9 cellular contexts compared by ENCODE assay signal in the genomic region with DNA sequence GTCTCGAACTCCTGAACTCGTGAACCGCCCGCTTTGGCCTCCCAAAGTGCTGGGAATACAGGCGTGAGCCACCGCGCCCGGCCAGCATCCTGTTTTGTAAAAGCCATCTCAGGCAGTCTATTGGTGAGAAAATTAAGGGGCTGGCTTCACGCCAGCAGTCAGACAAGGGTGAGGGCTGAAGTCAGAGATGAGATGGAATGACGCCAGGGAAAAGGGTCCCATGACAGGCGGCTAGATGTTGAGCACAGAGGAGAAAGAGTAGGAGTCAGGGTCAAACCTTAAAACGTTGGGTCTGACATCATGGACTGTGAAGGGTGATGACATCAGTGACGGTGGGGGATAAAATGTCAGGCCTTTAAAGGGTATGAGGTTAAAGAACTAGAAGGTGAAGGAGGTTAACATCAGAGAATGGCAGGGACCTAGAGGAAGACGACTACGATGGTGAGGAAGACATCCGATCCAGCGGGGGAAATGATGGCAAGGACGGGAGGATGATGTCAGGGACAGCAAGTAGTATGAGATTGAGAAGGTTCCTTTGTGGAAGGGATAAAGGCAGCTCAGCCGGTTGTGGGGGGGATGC. TPM values are rescaled to one million over a fixed set of nuclear protein-coding genes. Genes with fewer than 3 reads are reported as not detected.
DNase-seq lines count a peak whose midpoint lies in the region; FAIRE-seq and TF ChIP-seq lines count a peak whose summit lies in the region.
"Had no signal": no experiment of that assay in that cellular context is flagged by ENCODE, and none has a peak within 500 bp of the region (broad histone marks: within the 10 kb centered on the region; RNA-seq: fewer than 3 reads in every experiment).

No MANE protein-coding gene starts in this region.

- FAIRE-seq in H54 (lab: Jason Lieb, UNC) (no peak), frontal cortex (lab: Jason Lieb, UNC) (no peak)
- FAIRE-seq: TTC549 had no signal

- H3K9me3 Mint-ChIP-seq in neural crest cell: no peaks in the 10 kb centered on the region

- DNase-seq in NCI-H1105 (lab: John Stamatoyannopoulos, UW) (peak; percentile 39), esophagus squamous epithelium (lab: John Stamatoyannopoulos, UW) (no peak), neural crest cell (ENCODE audit: low read depth, low spot score) (no peak), H54 (ENCODE audit: insufficient read length, low spot score) (no peak), erythroblast (lab: John Stamatoyannopoulos, UW) (no peak), frontal cortex (ENCODE audit: low spot score in 2 of 2) (no peak)
- DNase-seq in activated CD4-positive, alpha-beta T cell treated with anti-CD3 and anti-CD28 coated beads, Interleukin-2, amount 50 U/mL, for 4 hours: peak; percentile 3 to 7

- H3K9me3 ChIP-seq in esophagus squamous epithelium: no peaks in the 10 kb centered on the region

- TF ChIP-seq CTCF in GM12875 (IDR thresholded peaks at IDR 0.05; ENCODE audit: borderline replicate concordance, insufficient read depth, low read depth, low read length): no peak
- no peak for TF ChIP-seq CTCF in esophagus squamous epithelium (IDR thresholded peaks at IDR 0.05)
- no peak for TF ChIP-seq CTCF in neural crest cell (conservative IDR thresholded peaks at IDR 0.05)

- peak overlapping the region; percentile 87 for H3K4me3 ChIP-seq in GM12875 (ENCODE audit: low read depth, low read length)
- H3K4me3 ChIP-seq in esophagus squamous epithelium: peak overlapping the region; percentile 64 to 83 (median 74)

- peaks cover 0 to 37% (median 12%) of the 10 kb centered on the region in 3 donors for H3K36me3 ChIP-seq in esophagus squamous epithelium

- no peaks in the 10 kb centered on the region for H3K27me3 ChIP-seq in esophagus squamous epithelium

- H3K4me3 Mint-ChIP-seq in neural crest cell: peak overlapping the region; percentile 99

- H3K27me3 Mint-ChIP-seq in neural crest cell (ENCODE audit: low read depth): no peaks in the 10 kb centered on the region

- H3K27ac Mint-ChIP-seq in neural crest cell (ENCODE audit: unreplicated experiment): peak overlapping the region; percentile 100

- H3K36me3 Mint-ChIP-seq in neural crest cell (ENCODE audit: low read depth): peaks cover 12% of the 10 kb centered on the region

- peaks cover 20% of the 10 kb centered on the region for H3K4me1 Mint-ChIP-seq in neural crest cell

- peaks cover 3 to 39% (median 11%) of the 10 kb centered on the region in 3 donors for H3K4me1 ChIP-seq in esophagus squamous epithelium

- TF ChIP-seq POLR2A in esophagus squamous epithelium (IDR thresholded peaks at IDR 0.05): no peak
- TF ChIP-seq POLR2A in H54 (IDR thresholded peaks at IDR 0.05; ENCODE audit: low read depth, low read length): no peak
- TF ChIP-seq POLR2A in erythroblast (IDR thresholded peaks at IDR 0.05; ENCODE audit: low read length): no peak

- peak overlapping the region; percentile 97 to 99 (median 99) for H3K27ac ChIP-seq in esophagus squamous epithelium

- intact Hi-C loops in esophagus squamous epithelium (cut with DNase I): no loop called here

- 1 to 47% methylated on average over 9 to 11 of the region's 19 CpGs for WGBS in esophagus squamous epithelium, 2 donors

RNA-seq across cellular contexts. Expression of a gene that starts 0.5 kb away (rescaled TPM):
- total RNA-seq in esophagus squamous epithelium (100 to 1,000 TPM; 110 to 220 (median 214) TPM), neural crest cell (248 and 261 TPM in 2 replicates), frontal cortex (188 TPM)

RNA-seq across cellular contexts. Expression of a gene that starts 23.5 kb away (rescaled TPM):
- total RNA-seq in esophagus squamous epithelium (10 to 100 TPM; 50.5 to 86.6 (median 68.5) TPM), neural crest cell (68.8 and 75.3 TPM in 2 replicates), frontal cortex (56.7 TPM)

RNA-seq across cellular contexts. Expression of a gene that starts 34.3 kb away (rescaled TPM):
- total RNA-seq in esophagus squamous epithelium: 10 to 100 TPM in 1 of 4 donors, 1 to 10 TPM in 3; 5.5 to 11.7 (median 8.5) TPM
- 9.1 and 12.0 TPM in 2 replicates for total RNA-seq in neural crest cell
- total RNA-seq in frontal cortex: 4.9 TPM

RNA-seq across cellular contexts. Expression of a gene that starts 52.2 kb away (rescaled TPM):
- 100 to 1,000 TPM in 1 of 4 donors, 10 to 100 TPM in 3; 60.8 to 119 (median 87.1) TPM for total RNA-seq in esophagus squamous epithelium
- 155 and 168 TPM in 2 replicates for total RNA-seq in neural crest cell
- 53.4 TPM for total RNA-seq in frontal cortex

Comparison
In these comparisons a context has a peak if more than half of its experiments do, and no peak if none do; other contexts are left out.
1. DNase-seq: peak in NCI-H1105 (single experiment) and activated CD4-positive, alpha-beta T cell treated with anti-CD3 and anti-CD28 coated beads, Interleukin-2, amount 50 U/mL, for 4 hours (2 of 2); none in esophagus squamous epithelium (single experiment), neural crest cell (single experiment), H54 (single experiment), erythroblast (0 of 2) and frontal cortex (0 of 2).